ENCODE assay signal across 1 cellular context in genomic region chr1:21775985-21776562, GRCh38.
A peak's percentile ranks its signal among the peaks of the same experiment; 100 is the strongest.
TF ChIP-seq lines count a peak whose summit lies in the region.

No MANE protein-coding gene starts in this region.

TF ChIP-seq in K562, 482 proteins besides CTCF, POLR2A, EP300 and RAD21 (continued from another document):
- TF ChIP-seq, protein P1, sequence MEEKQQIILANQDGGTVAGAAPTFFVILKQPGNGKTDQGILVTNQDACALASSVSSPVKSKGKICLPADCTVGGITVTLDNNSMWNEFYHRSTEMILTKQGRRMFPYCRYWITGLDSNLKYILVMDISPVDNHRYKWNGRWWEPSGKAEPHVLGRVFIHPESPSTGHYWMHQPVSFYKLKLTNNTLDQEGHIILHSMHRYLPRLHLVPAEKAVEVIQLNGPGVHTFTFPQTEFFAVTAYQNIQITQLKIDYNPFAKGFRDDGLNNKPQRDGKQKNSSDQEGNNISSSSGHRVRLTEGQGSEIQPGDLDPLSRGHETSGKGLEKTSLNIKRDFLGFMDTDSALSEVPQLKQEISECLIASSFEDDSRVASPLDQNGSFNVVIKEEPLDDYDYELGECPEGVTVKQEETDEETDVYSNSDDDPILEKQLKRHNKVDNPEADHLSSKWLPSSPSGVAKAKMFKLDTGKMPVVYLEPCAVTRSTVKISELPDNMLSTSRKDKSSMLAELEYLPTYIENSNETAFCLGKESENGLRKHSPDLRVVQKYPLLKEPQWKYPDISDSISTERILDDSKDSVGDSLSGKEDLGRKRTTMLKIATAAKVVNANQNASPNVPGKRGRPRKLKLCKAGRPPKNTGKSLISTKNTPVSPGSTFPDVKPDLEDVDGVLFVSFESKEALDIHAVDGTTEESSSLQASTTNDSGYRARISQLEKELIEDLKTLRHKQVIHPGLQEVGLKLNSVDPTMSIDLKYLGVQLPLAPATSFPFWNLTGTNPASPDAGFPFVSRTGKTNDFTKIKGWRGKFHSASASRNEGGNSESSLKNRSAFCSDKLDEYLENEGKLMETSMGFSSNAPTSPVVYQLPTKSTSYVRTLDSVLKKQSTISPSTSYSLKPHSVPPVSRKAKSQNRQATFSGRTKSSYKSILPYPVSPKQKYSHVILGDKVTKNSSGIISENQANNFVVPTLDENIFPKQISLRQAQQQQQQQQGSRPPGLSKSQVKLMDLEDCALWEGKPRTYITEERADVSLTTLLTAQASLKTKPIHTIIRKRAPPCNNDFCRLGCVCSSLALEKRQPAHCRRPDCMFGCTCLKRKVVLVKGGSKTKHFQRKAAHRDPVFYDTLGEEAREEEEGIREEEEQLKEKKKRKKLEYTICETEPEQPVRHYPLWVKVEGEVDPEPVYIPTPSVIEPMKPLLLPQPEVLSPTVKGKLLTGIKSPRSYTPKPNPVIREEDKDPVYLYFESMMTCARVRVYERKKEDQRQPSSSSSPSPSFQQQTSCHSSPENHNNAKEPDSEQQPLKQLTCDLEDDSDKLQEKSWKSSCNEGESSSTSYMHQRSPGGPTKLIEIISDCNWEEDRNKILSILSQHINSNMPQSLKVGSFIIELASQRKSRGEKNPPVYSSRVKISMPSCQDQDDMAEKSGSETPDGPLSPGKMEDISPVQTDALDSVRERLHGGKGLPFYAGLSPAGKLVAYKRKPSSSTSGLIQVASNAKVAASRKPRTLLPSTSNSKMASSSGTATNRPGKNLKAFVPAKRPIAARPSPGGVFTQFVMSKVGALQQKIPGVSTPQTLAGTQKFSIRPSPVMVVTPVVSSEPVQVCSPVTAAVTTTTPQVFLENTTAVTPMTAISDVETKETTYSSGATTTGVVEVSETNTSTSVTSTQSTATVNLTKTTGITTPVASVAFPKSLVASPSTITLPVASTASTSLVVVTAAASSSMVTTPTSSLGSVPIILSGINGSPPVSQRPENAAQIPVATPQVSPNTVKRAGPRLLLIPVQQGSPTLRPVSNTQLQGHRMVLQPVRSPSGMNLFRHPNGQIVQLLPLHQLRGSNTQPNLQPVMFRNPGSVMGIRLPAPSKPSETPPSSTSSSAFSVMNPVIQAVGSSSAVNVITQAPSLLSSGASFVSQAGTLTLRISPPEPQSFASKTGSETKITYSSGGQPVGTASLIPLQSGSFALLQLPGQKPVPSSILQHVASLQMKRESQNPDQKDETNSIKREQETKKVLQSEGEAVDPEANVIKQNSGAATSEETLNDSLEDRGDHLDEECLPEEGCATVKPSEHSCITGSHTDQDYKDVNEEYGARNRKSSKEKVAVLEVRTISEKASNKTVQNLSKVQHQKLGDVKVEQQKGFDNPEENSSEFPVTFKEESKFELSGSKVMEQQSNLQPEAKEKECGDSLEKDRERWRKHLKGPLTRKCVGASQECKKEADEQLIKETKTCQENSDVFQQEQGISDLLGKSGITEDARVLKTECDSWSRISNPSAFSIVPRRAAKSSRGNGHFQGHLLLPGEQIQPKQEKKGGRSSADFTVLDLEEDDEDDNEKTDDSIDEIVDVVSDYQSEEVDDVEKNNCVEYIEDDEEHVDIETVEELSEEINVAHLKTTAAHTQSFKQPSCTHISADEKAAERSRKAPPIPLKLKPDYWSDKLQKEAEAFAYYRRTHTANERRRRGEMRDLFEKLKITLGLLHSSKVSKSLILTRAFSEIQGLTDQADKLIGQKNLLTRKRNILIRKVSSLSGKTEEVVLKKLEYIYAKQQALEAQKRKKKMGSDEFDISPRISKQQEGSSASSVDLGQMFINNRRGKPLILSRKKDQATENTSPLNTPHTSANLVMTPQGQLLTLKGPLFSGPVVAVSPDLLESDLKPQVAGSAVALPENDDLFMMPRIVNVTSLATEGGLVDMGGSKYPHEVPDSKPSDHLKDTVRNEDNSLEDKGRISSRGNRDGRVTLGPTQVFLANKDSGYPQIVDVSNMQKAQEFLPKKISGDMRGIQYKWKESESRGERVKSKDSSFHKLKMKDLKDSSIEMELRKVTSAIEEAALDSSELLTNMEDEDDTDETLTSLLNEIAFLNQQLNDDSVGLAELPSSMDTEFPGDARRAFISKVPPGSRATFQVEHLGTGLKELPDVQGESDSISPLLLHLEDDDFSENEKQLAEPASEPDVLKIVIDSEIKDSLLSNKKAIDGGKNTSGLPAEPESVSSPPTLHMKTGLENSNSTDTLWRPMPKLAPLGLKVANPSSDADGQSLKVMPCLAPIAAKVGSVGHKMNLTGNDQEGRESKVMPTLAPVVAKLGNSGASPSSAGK (IDR thresholded peaks at IDR 0.05): 0 out of 2 replicates have a peak, but pooled peaks have one; percentile 10
- TF ChIP-seq ARID3A (IDR thresholded peaks at IDR 0.05; ENCODE audit: borderline replicate concordance, low read depth, low read length): no peak
- 0 out of 4 replicates have a peak, but pooled peaks have one; percentile 20 to 34 for TF ChIP-seq MNT (conservative IDR thresholded peaks at IDR 0.05)
